Comparison of ENCODE assay signal across 8 cellular contexts in the genomic region with DNA sequence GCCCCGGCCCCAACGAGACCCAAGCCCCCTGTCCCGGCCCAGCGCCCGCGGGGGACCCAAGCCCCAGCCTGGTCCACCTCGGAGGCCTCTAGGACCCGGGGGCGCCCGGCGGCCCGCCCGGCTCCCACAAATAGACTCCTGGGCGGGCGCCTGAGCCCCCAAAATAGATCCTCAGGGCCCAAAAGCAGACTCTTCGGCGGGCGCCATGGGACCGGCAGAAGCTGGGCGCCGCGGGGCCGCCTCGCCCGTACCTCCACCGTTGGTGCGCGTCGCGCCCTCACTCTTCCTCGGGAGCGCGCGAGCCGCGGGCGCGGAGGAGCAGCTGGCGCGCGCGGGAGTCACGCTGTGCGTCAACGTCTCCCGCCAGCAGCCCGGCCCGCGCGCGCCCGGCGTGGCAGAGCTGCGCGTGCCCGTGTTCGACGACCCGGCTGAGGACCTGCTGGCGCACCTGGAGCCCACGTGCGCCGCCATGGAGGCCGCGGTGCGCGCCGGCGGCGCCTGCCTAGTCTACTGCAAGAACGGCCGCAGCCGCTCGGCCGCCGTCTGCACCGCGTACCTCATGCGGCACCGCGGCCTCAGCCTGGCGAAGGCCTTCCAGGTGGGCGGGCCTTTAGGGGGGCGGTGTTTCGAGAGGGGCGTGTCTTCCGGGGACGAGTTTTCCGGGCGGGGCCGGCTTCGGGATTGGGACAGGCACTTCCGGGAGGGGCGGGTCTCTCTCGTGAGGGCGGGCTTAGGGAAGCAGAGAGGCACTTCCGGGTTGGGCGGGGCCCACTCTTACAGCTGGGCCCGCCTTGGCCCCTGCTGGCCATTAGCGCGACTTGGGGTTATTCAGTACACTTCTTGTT. TPM values are rescaled to one million over a fixed set of nuclear protein-coding genes. Genes with fewer than 3 reads are reported as not detected.
DNase-seq lines count a peak whose midpoint lies in the region; ATAC-seq and TF ChIP-seq lines count a peak whose summit lies in the region.

No MANE protein-coding gene starts in this region.

- peak overlapping the region; percentile 86 for H3K4me3 Mint-ChIP-seq in T-helper 1 cell treated with Interleukin-12 subunit alpha and Interleukin-12 subunit beta and Interleukin-4 antibody, amounts not matched to agents 30 μg/mL and 1 μg/mL, for 36 hours

- peak; percentile 97 for DNase-seq in GM13976 (ENCODE audit: low spot score)
- peak; percentile 97 for DNase-seq in NCI-H1694 (lab: John Stamatoyannopoulos, UW)
- DNase-seq in amygdala (lab: John Stamatoyannopoulos, UW): peak; percentile 54 to 100 (median 97)
- peak; percentile 100 for DNase-seq in left ventricle myocardium superior
- DNase-seq in pulmonary artery endothelial cell (ENCODE audit: low read depth, low spot score): peak; percentile 92
- peak; percentile 100 for DNase-seq in uterus

- ATAC-seq in HG02884 (IDR thresholded peaks at IDR 0.05; ENCODE audit: unreplicated experiment) (peak; percentile 52), left ventricle myocardium superior (peak; percentile 85)

- intact Hi-C loops in left ventricle myocardium superior (cut with micrococcal nuclease): no loop called here
- intact Hi-C loops in uterus (cut with DNase I; ENCODE audit: low total_unique reads): no loop called here

- H3K27me3 Mint-ChIP-seq in T-helper 1 cell treated with Interleukin-12 subunit alpha and Interleukin-12 subunit beta and Interleukin-4 antibody, amounts not matched to agents 30 μg/mL and 1 μg/mL, for 36 hours (ENCODE audit: low read depth): no peaks in the 10 kb centered on the region

- H3K27me3 ChIP-seq in uterus: peaks cover 0 to 7% of the 10 kb centered on the region in 2 donors

- H3K36me3 Mint-ChIP-seq in T-helper 1 cell treated with Interleukin-12 subunit alpha and Interleukin-12 subunit beta and Interleukin-4 antibody, amounts not matched to agents 30 μg/mL and 1 μg/mL, for 36 hours (ENCODE audit: low read depth): peaks cover 32% of the 10 kb centered on the region

- no peaks in the 10 kb centered on the region for H3K9me3 Mint-ChIP-seq in T-helper 1 cell treated with Interleukin-12 subunit alpha and Interleukin-12 subunit beta and Interleukin-4 antibody, amounts not matched to agents 30 μg/mL and 1 μg/mL, for 36 hours

- peaks cover 3 to 17% of the 10 kb centered on the region in 2 donors for H3K4me1 ChIP-seq in uterus

- TF ChIP-seq CTCF in GM13976 (IDR thresholded peaks at IDR 0.05; ENCODE audit: borderline replicate concordance, control extremely low read depth, extremely low read depth, insufficient read depth, missing control alignments) (no peak), uterus (IDR thresholded peaks at IDR 0.05) (peak; percentile 28 to 49 (median 32))

- TF ChIP-seq POLR2A in uterus (IDR thresholded peaks at IDR 0.05): peak; percentile 56 to 93

- in situ Hi-C loops in GM13976 (cut with MboI; ENCODE audit: low sequenced_read_pairs, unreplicated experiment): no loop called here

- H3K9me3 ChIP-seq in uterus: no peaks in the 10 kb centered on the region

- H3K36me3 ChIP-seq in uterus: no peaks in the 10 kb centered on the region

- H3K4me3 ChIP-seq in uterus: peak overlapping the region; percentile 64 to 74

- peak overlapping the region; percentile 94 to 98 for H3K27ac ChIP-seq in uterus

- H3K27ac Mint-ChIP-seq in T-helper 1 cell treated with Interleukin-12 subunit alpha and Interleukin-12 subunit beta and Interleukin-4 antibody, amounts not matched to agents 30 μg/mL and 1 μg/mL, for 36 hours: peak overlapping the region; percentile 98

- H3K4me1 Mint-ChIP-seq in T-helper 1 cell treated with Interleukin-12 subunit alpha and Interleukin-12 subunit beta and Interleukin-4 antibody, amounts not matched to agents 30 μg/mL and 1 μg/mL, for 36 hours (ENCODE audit: low read depth): peaks cover 65% of the 10 kb centered on the region

RNA-seq across cellular contexts. Expression of a gene that starts 0.5 kb away (rescaled TPM):
- total RNA-seq in left ventricle myocardium superior: 13.2 TPM
- 1.8 and 2.2 TPM in 2 replicates for total RNA-seq in pulmonary artery endothelial cell
- 1 to 10 TPM in 3 of 4 donors, under 1 TPM in 1; 0.26 to 3.7 (median 2.6) TPM for total RNA-seq in uterus

RNA-seq across cellular contexts. Expression of a gene that starts 2.9 kb away (rescaled TPM):
- total RNA-seq in left ventricle myocardium superior (5.1 TPM), pulmonary artery endothelial cell (3.8 and 5.3 TPM in 2 replicates), uterus (10 to 100 TPM; 13.3 to 40.8 (median 22.0) TPM)

RNA-seq across cellular contexts. Expression of a gene that starts 7.6 kb away (rescaled TPM):
- total RNA-seq in left ventricle myocardium superior (105 TPM), pulmonary artery endothelial cell (18.4 and 20.8 TPM in 2 replicates), uterus (10 to 100 TPM in 2 of 4 donors, 1 to 10 TPM in 2; 7.2 to 38.7 (median 14.4) TPM)

RNA-seq across cellular contexts. Expression of a gene that starts 25.8 kb away (rescaled TPM):
- 51.2 TPM for total RNA-seq in left ventricle myocardium superior
- total RNA-seq in pulmonary artery endothelial cell: 28.9 and 30.3 TPM in 2 replicates
- 10 to 100 TPM in 3 of 4 donors, 1 to 10 TPM in 1; 2.8 to 39.6 (median 21.6) TPM for total RNA-seq in uterus

Comparison
In these comparisons a context has a peak if more than half of its experiments do, and no peak if none do; other contexts are left out.
1. Peak in every context shown above with its lines: DNase-seq, ATAC-seq, H3K4me3 ChIP-seq and H3K27ac ChIP-seq.